Comparison of ENCODE assay signal across 8 cellular contexts in genomic region chr16:81737885-81738536, GRCh38. TPM values are rescaled to one million over a fixed set of nuclear protein-coding genes. Genes with fewer than 3 reads are reported as not detected.
DNase-seq lines count a peak whose midpoint lies in the region; ATAC-seq, FAIRE-seq and TF ChIP-seq lines count a peak whose summit lies in the region.

No MANE protein-coding gene starts in this region.

- peak overlapping the region; percentile 65 for H3K4me3 Mint-ChIP-seq in natural killer cell treated with Interleukin-12 subunit alpha and Interleukin-12 subunit beta and Interleukin-15 and Interleukin-18, amount 100 ng/mL, for 72 hours
- H3K4me3 Mint-ChIP-seq in stimulated activated naive B cell treated with anti-CD40 and anti-IgM and Interleukin-4, amounts not matched to agents 10 μg/mL and 1 μg/mL and 100 μg/mL, for 72 hours: peak overlapping the region; percentile 81 to 87

- H3K4me1 Mint-ChIP-seq in natural killer cell treated with Interleukin-12 subunit alpha and Interleukin-12 subunit beta and Interleukin-15 and Interleukin-18, amount 100 ng/mL, for 72 hours (ENCODE audit: low read depth in 2 of 2): peaks cover 7 to 14% of the 10 kb centered on the region in 2 donors
- peaks cover 26 to 56% of the 10 kb centered on the region in 2 donors for H3K4me1 Mint-ChIP-seq in stimulated activated naive B cell treated with anti-CD40 and anti-IgM and Interleukin-4, amounts not matched to agents 10 μg/mL and 1 μg/mL and 100 μg/mL, for 72 hours

- WGBS in esophagus squamous epithelium, 2 donors: 2 to 14% methylated on average over 13 to 18 of the region's 22 CpGs

- H3K27me3 ChIP-seq in esophagus squamous epithelium: no peaks in the 10 kb centered on the region

- peaks cover 6 to 13% (median 8%) of the 10 kb centered on the region in 3 donors for H3K4me1 ChIP-seq in esophagus squamous epithelium

- no peaks in the 10 kb centered on the region for H3K36me3 ChIP-seq in esophagus squamous epithelium

- peak; percentile 97 for TF ChIP-seq RAD21 in Ishikawa (IDR thresholded peaks at IDR 0.05; ENCODE audit: low read depth)

- peak; percentile 36; the same call in 1 of the 2 replicates for TF ChIP-seq EP300 in Ishikawa (IDR thresholded peaks at IDR 0.05; ENCODE audit: borderline replicate concordance)

- no peaks in the 10 kb centered on the region for H3K27me3 Mint-ChIP-seq in natural killer cell treated with Interleukin-12 subunit alpha and Interleukin-12 subunit beta and Interleukin-15 and Interleukin-18, amount 100 ng/mL, for 72 hours
- H3K27me3 Mint-ChIP-seq in stimulated activated naive B cell treated with anti-CD40 and anti-IgM and Interleukin-4, amounts not matched to agents 10 μg/mL and 1 μg/mL and 100 μg/mL, for 72 hours: no peaks in the 10 kb centered on the region

- TF ChIP-seq POLR2A in esophagus squamous epithelium (IDR thresholded peaks at IDR 0.05): no peak

- H3K36me3 Mint-ChIP-seq in natural killer cell treated with Interleukin-12 subunit alpha and Interleukin-12 subunit beta and Interleukin-15 and Interleukin-18, amount 100 ng/mL, for 72 hours: no peaks in the 10 kb centered on the region
- H3K36me3 Mint-ChIP-seq in stimulated activated naive B cell treated with anti-CD40 and anti-IgM and Interleukin-4, amounts not matched to agents 10 μg/mL and 1 μg/mL and 100 μg/mL, for 72 hours: peaks cover 0 to 2% of the 10 kb centered on the region in 2 donors

- H3K27ac Mint-ChIP-seq in natural killer cell treated with Interleukin-12 subunit alpha and Interleukin-12 subunit beta and Interleukin-15 and Interleukin-18, amount 100 ng/mL, for 72 hours: peak overlapping the region; percentile 39 to 57
- peak overlapping the region; percentile 95 for H3K27ac Mint-ChIP-seq in stimulated activated naive B cell treated with anti-CD40 and anti-IgM and Interleukin-4, amounts not matched to agents 10 μg/mL and 1 μg/mL and 100 μg/mL, for 72 hours

- H3K27ac ChIP-seq in esophagus squamous epithelium: peak overlapping the region; percentile 26 to 70 (median 68)

- TF ChIP-seq CTCF in D721Med (IDR thresholded peaks at IDR 0.05; ENCODE audit: insufficient read depth, missing control alignments): peak; percentile 82
- peak; percentile 83 to 96 (median 94) for TF ChIP-seq CTCF in esophagus squamous epithelium (IDR thresholded peaks at IDR 0.05)

- intact Hi-C loops in esophagus squamous epithelium (cut with DNase I): loop anchor here (10.0 kb wide), 3 partner anchors 373 to 733 kb away; partner anchors contain the start of genes CENPN and CMC2

- peak; percentile 56 for ATAC-seq in GM21528 (IDR thresholded peaks at IDR 0.05; ENCODE audit: low FRiP score, unreplicated experiment)
- peak; percentile 86 to 89 for ATAC-seq in natural killer cell treated with Interleukin-12 subunit alpha and Interleukin-12 subunit beta and Interleukin-15 and Interleukin-18, amount 100 ng/mL, for 72 hours
- peak; percentile 72 for ATAC-seq in stimulated activated naive B cell treated with anti-CD40 and anti-IgM and Interleukin-4, amounts not matched to agents 10 μg/mL and 1 μg/mL and 100 μg/mL, for 72 hours (replicated peaks)

- DNase-seq in D721Med (ENCODE audit: insufficient read length, low spot score) (peak; percentile 48), OCI-M2 (lab: John Stamatoyannopoulos, UW; ENCODE audit: unreplicated experiment) (peak; percentile 45), esophagus squamous epithelium (lab: John Stamatoyannopoulos, UW) (peak; percentile 25)
- DNase-seq in activated T-cell treated with anti-CD3 and anti-CD28 coated beads, Interleukin-2, amount 50 U/mL, for 1 hour: peak; percentile 85
- DNase-seq in natural killer cell treated with Interleukin-12 subunit alpha and Interleukin-12 subunit beta and Interleukin-15 and Interleukin-18, amount 100 ng/mL, for 72 hours (ENCODE audit: low spot score): peak; percentile 79
- DNase-seq in stimulated activated naive B cell treated with anti-CD40 and anti-IgM and Interleukin-4, amounts not matched to agents 10 μg/mL and 1 μg/mL and 100 μg/mL, for 72 hours: peak; percentile 80

- no peak for FAIRE-seq in D721Med (lab: Jason Lieb, UNC)

- peak overlapping the region in 3 of 4 donors; percentile 15 to 51 (median 29) for H3K4me3 ChIP-seq in esophagus squamous epithelium

- no peaks in the 10 kb centered on the region for H3K9me3 ChIP-seq in esophagus squamous epithelium

- H3K9me3 Mint-ChIP-seq in natural killer cell treated with Interleukin-12 subunit alpha and Interleukin-12 subunit beta and Interleukin-15 and Interleukin-18, amount 100 ng/mL, for 72 hours: no peaks in the 10 kb centered on the region
- no peaks in the 10 kb centered on the region for H3K9me3 Mint-ChIP-seq in stimulated activated naive B cell treated with anti-CD40 and anti-IgM and Interleukin-4, amounts not matched to agents 10 μg/mL and 1 μg/mL and 100 μg/mL, for 72 hours

TF ChIP-seq in Ishikawa, 13 proteins besides CTCF, POLR2A, EP300 and RAD21:
- TF ChIP-seq TCF12 (IDR thresholded peaks at IDR 0.05; ENCODE audit: low read depth) (no peak), NFIC (IDR thresholded peaks at IDR 0.05) (peak; percentile 37; the same call in 1 of the 2 replicates), ZBTB7A (IDR thresholded peaks at IDR 0.05; ENCODE audit: low read depth) (peak; percentile 92), TAF1 (IDR thresholded peaks at IDR 0.05; ENCODE audit: low read depth) (no peak), FOXM1 (IDR thresholded peaks at IDR 0.05; ENCODE audit: borderline replicate concordance, low read depth) (peak; percentile 77; the same call in 1 of the 2 replicates), YY1 (IDR thresholded peaks at IDR 0.05; ENCODE audit: low read depth) (no peak), REST (IDR thresholded peaks at IDR 0.05; ENCODE audit: low read depth) (no peak), CREB1 (IDR thresholded peaks at IDR 0.05; ENCODE audit: low read depth) (no peak), MAX (IDR thresholded peaks at IDR 0.05) (peak; percentile 39; the same call in 1 of the 2 replicates), EGR1 (IDR thresholded peaks at IDR 0.05) (no peak), TEAD4 (IDR thresholded peaks at IDR 0.05) (peak; percentile 24; the same call in 1 of the 2 replicates), CEBPB (IDR thresholded peaks at IDR 0.05) (peak; percentile 92), USF1 (IDR thresholded peaks at IDR 0.05) (no peak)

RNA-seq across cellular contexts. Expression of gene PLCG2, which starts 41.1 kb away (rescaled TPM):
- 10 to 100 TPM in 2 of 4 donors, 1 to 10 TPM in 2; 5.3 to 15.8 (median 9.5) TPM for total RNA-seq in esophagus squamous epithelium
- total RNA-seq in natural killer cell treated with Interleukin-12 subunit alpha and Interleukin-12 subunit beta and Interleukin-15 and Interleukin-18, amount 100 ng/mL, for 72 hours: 100 to 1,000 TPM in 1 of 2 donors, 10 to 100 TPM in 1; 73.4 to 101 TPM

Comparison
In these comparisons a context has a peak if more than half of its experiments do, and no peak if none do; other contexts are left out.
1. Peak in every context shown above with its lines: DNase-seq, ATAC-seq, H3K4me3 ChIP-seq and H3K27ac ChIP-seq.
2. DNase-seq: peak in every context shown above with its lines; median percentile 85 in activated T-cell treated with anti-CD3 and anti-CD28 coated beads, Interleukin-2, amount 50 U/mL, for 1 hour; 80 in stimulated activated naive B cell treated with anti-CD40 and anti-IgM and Interleukin-4, amounts not matched to agents 10 μg/mL and 1 μg/mL and 100 μg/mL, for 72 hours; 79 in natural killer cell treated with Interleukin-12 subunit alpha and Interleukin-12 subunit beta and Interleukin-15 and Interleukin-18, amount 100 ng/mL, for 72 hours; 48 in D721Med; 45 in OCI-M2; 25 in esophagus squamous epithelium.
3. RNA of gene PLCG2, which starts 41.1 kb away (total RNA-seq): 73.4 to 101 TPM in natural killer cell treated with Interleukin-12 subunit alpha and Interleukin-12 subunit beta and Interleukin-15 and Interleukin-18, amount 100 ng/mL, for 72 hours; 5.3 to 15.8 TPM in esophagus squamous epithelium; every median in the first group is over 4 times any median in the second.